In the genomic region with DNA sequence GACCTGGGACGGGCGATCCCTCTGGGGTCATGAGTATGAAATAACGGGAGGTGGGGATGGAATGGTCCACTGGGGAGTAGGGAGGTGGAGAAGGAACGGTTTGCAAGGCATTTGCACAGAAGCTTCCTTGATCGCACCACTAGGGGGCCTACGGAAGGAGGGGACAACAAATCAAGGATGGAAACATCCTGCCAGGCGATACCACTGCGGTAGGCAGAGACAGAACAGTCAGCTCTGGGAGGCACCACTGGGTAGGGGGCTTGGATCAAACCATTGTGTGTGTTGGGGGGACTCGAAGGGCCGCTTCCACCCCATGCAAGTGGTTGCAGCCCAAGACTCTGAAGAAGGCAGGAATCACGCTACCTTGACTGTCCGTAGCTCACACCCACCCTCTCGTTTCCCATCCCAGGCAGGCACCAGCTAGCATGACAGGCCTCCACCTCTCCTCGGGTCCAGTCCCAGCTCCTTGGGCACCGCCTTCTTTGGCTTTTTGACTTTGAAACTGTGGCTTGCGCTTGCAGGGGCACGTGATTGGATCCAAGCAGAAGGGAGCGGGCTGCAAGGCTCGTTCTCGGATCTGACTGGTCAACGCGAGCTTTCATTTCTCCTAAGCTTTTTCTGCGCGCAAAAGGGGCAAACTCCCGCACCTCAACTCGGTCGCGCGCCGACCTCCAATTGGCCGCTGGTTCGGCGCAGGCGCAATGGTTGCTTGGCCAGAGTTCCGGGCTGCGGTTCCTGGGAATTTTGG, we compare ENCODE assay signal across 10 cellular contexts. TPM values are rescaled to one million over a fixed set of nuclear protein-coding genes. Genes with fewer than 3 reads are reported as not detected.
DNase-seq lines count a peak whose midpoint lies in the region; ATAC-seq, FAIRE-seq and TF ChIP-seq lines count a peak whose summit lies in the region.
"Had no signal": no experiment of that assay in that cellular context is flagged by ENCODE, and none has a peak within 500 bp of the region (broad histone marks: within the 10 kb centered on the region; RNA-seq: fewer than 3 reads in every experiment).

No MANE protein-coding gene starts in this region.

- H3K4me3 ChIP-seq in MM.1S (ENCODE audit: low read length) (peak overlapping the region; percentile 61), astrocyte (ENCODE audit: insufficient read depth, low read depth, low read length) (no peak overlapping the region), parathyroid adenoma (ENCODE audit: low read depth, low read length) (peak overlapping the region; percentile 47)
- H3K4me3 ChIP-seq: thoracic aorta had no signal

- no peaks in the 10 kb centered on the region for H3K79me2 ChIP-seq in MM.1S (ENCODE audit: low read length)
- H3K79me2 ChIP-seq in astrocyte (ENCODE audit: insufficient read depth, low read length) = no peaks in the 10 kb centered on the region
- H3K79me2 ChIP-seq in parathyroid adenoma = no peaks in the 10 kb centered on the region

- no peaks in the 10 kb centered on the region for H3K9me2 ChIP-seq in MM.1S (replicated peaks; ENCODE audit: insufficient read depth, low read length)

- ATAC-seq in HG03520 (IDR thresholded peaks at IDR 0.05; ENCODE audit: unreplicated experiment) (no peak), left lobe of liver (no peak)

- peaks cover 2% of the 10 kb centered on the region for H3K36me3 Mint-ChIP-seq in astrocyte (ENCODE audit: low read depth, unreplicated experiment)

- H3K4me1 ChIP-seq in ES-I3 (ENCODE audit: insufficient read depth, low read length) (no peaks in the 10 kb centered on the region), MM.1S (ENCODE audit: low read length) (no peaks in the 10 kb centered on the region), astrocyte (ENCODE audit: insufficient read depth, low read length) (no peaks in the 10 kb centered on the region), parathyroid adenoma (no peaks in the 10 kb centered on the region)

- no peaks in the 10 kb centered on the region for H4K20me1 ChIP-seq in MM.1S (ENCODE audit: insufficient read depth, low read length)
- no peaks in the 10 kb centered on the region for H4K20me1 ChIP-seq in astrocyte (ENCODE audit: insufficient read depth, low read length)

- 0 out of 2 replicates have a peak, but pooled peaks cover 4% of the 10 kb centered on the region for H3F3A ChIP-seq in MM.1S (ENCODE audit: insufficient read depth, low read length)

- H3K9me3 Mint-ChIP-seq in astrocyte (ENCODE audit: unreplicated experiment) = peaks cover 5% of the 10 kb centered on the region

- H3K27me3 Mint-ChIP-seq in astrocyte (ENCODE audit: low read depth, unreplicated experiment) = no peaks in the 10 kb centered on the region

- no peak overlapping the region for H3K4me3 Mint-ChIP-seq in astrocyte (ENCODE audit: unreplicated experiment)

- DNase-seq in MM.1S = peak; percentile 67
- no peak for DNase-seq in astrocyte (ENCODE audit: low read depth)
- DNase-seq in AG08395 (ENCODE audit: low spot score) = no peak
- no peak for DNase-seq in NCI-H524 (lab: John Stamatoyannopoulos, UW)
- DNase-seq in left lobe of liver (ENCODE audit: low spot score) = no peak
- DNase-seq: mesenchymal stem cell had no signal

- no peaks in the 10 kb centered on the region for H3K36me3 ChIP-seq in ES-I3 (ENCODE audit: insufficient read depth, low read length)
- no peaks in the 10 kb centered on the region for H3K36me3 ChIP-seq in MM.1S (replicated peaks; ENCODE audit: insufficient read depth, low read length)
- no peaks in the 10 kb centered on the region for H3K36me3 ChIP-seq in astrocyte (ENCODE audit: insufficient read depth, low read length)
- no peaks in the 10 kb centered on the region for H3K36me3 ChIP-seq in parathyroid adenoma (ENCODE audit: control insufficient read depth, insufficient read depth, low read length)
- H3K36me3 ChIP-seq: thoracic aorta had no signal

- H3K4me1 Mint-ChIP-seq in astrocyte (ENCODE audit: low read depth, unreplicated experiment) = peaks cover 5% of the 10 kb centered on the region

- no peak overlapping the region for H3K27ac Mint-ChIP-seq in astrocyte (ENCODE audit: unreplicated experiment)

- H3K27me3 ChIP-seq in MM.1S (replicated peaks; ENCODE audit: insufficient read depth, low read length) = no peaks in the 10 kb centered on the region
- H3K27me3 ChIP-seq in astrocyte (ENCODE audit: insufficient read depth, low read length) = no peaks in the 10 kb centered on the region
- no peaks in the 10 kb centered on the region for H3K27me3 ChIP-seq in parathyroid adenoma (ENCODE audit: control insufficient read depth, insufficient read depth, low read length)

- H3K9me3 ChIP-seq in ES-I3 (ENCODE audit: control insufficient read depth, insufficient read depth, low read length) (no peaks in the 10 kb centered on the region; the same call in 1 of the 2 replicates), MM.1S (replicated peaks; ENCODE audit: insufficient read depth, low read length) (no peaks in the 10 kb centered on the region), astrocyte (ENCODE audit: insufficient read depth, low read depth, low read length) (no peaks in the 10 kb centered on the region), parathyroid adenoma (ENCODE audit: control insufficient read depth, low read length) (no peaks in the 10 kb centered on the region)
- H3K9me3 ChIP-seq: thoracic aorta had no signal

- no peak for FAIRE-seq in astrocyte (lab: Jason Lieb, UNC)

- H3K4me2 ChIP-seq in MM.1S (ENCODE audit: low read depth, low read length) (peak overlapping the region; percentile 62), astrocyte (ENCODE audit: low read length) (peak overlapping the region; percentile 11), parathyroid adenoma (ENCODE audit: low read length) (peak overlapping the region; percentile 65)

- peak overlapping the region; percentile 37; the same call in 1 of the 2 replicates for H3K9ac ChIP-seq in ES-I3 (ENCODE audit: low read depth, low read length)
- peak overlapping the region; percentile 40; the same call in 1 of the 2 replicates for H3K9ac ChIP-seq in MM.1S (ENCODE audit: low read length)
- no peak overlapping the region for H3K9ac ChIP-seq in astrocyte (ENCODE audit: low read length)
- H3K9ac ChIP-seq in parathyroid adenoma = no peak overlapping the region

- peak; percentile 67 for TF ChIP-seq CTCF in MM.1S (IDR thresholded peaks at IDR 0.05; ENCODE audit: low read length)
- TF ChIP-seq CTCF in astrocyte (IDR thresholded peaks at IDR 0.05; ENCODE audit: insufficient read depth, low read depth, low read length) = no peak
- no peak for TF ChIP-seq CTCF in parathyroid adenoma (IDR thresholded peaks at IDR 0.05)

- H2AFZ ChIP-seq in MM.1S (ENCODE audit: low read length) (peak overlapping the region; percentile 82), astrocyte (ENCODE audit: low read depth, low read length) (peak overlapping the region; percentile 34), parathyroid adenoma (no peak overlapping the region)

- H3K27ac ChIP-seq in MM.1S (ENCODE audit: low read length) (peak overlapping the region; percentile 52; the same call in 1 of the 2 replicates), astrocyte (ENCODE audit: low read depth, low read length) (no peak overlapping the region), parathyroid adenoma (no peak overlapping the region)
- H3K27ac ChIP-seq: thoracic aorta had no signal

RNA-seq across cellular contexts. Expression of gene GAGE1, which starts 28.4 kb away (rescaled TPM):
- total RNA-seq in astrocyte (not detected in 2 replicates), left lobe of liver (not detected)
- total RNA-seq: thoracic aorta had no signal

RNA-seq across cellular contexts. Expression of gene GAGE2A, which starts 37.9 kb away (rescaled TPM):
- total RNA-seq in astrocyte = not detected in 2 replicates
- total RNA-seq in left lobe of liver = 0.58 TPM
- total RNA-seq: thoracic aorta had no signal

RNA-seq across cellular contexts. Expression of gene GAGE12H, which starts 47.5 kb away (rescaled TPM):
- total RNA-seq in astrocyte (not detected in 2 replicates), left lobe of liver (not detected)
- total RNA-seq: thoracic aorta had no signal

RNA-seq across cellular contexts. Expression of gene GAGE12G, which starts 57.0 kb away (rescaled TPM):
- total RNA-seq in astrocyte (not detected in 2 replicates), left lobe of liver (not detected)
- total RNA-seq: thoracic aorta had no signal

Comparison
In these comparisons a context has a peak if more than half of its experiments do, and no peak if none do; other contexts are left out.
1. H3K9ac ChIP-seq: peak in ES-I3 (single experiment) and MM.1S (single experiment); none in astrocyte (single experiment) and parathyroid adenoma (single experiment).
2. H3K4me2 ChIP-seq: peak in every context shown above with its lines; median percentile 65 in parathyroid adenoma; 62 in MM.1S; 11 in astrocyte.